14 cellular contexts compared by ENCODE assay signal in genomic region chr2:190655113-190655512, GRCh38. TPM values are rescaled to one million over a fixed set of nuclear protein-coding genes. Genes with fewer than 3 reads are reported as not detected.
DNase-seq lines count a peak whose midpoint lies in the region; ATAC-seq, FAIRE-seq and TF ChIP-seq lines count a peak whose summit lies in the region.
"Had no signal": no experiment of that assay in that cellular context is flagged by ENCODE, and none has a peak within 500 bp of the region (broad histone marks: within the 10 kb centered on the region; RNA-seq: fewer than 3 reads in every experiment).

No MANE protein-coding gene starts in this region.

- intact Hi-C loops in kidney (cut with DNase I): loop anchor here (10.0 kb wide), 1 partner anchor 120 kb away; the partner anchor contains the start of gene NEMP2
- intact Hi-C loops in upper lobe of right lung (cut with DNase I): no loop called here

- H3K9me3 ChIP-seq in kidney (ENCODE audit: control insufficient read depth in 1 of 2, low read length in 2 of 2): no peaks in the 10 kb centered on the region
- H3K9me3 ChIP-seq in upper lobe of right lung: no peaks in the 10 kb centered on the region
- H3K9me3 ChIP-seq: left lung had no signal

- peak; percentile 27 for DNase-seq in NCI-H2081 treated with DMSO at 0.1 percent for 48 hours (lab: John Stamatoyannopoulos, UW)
- DNase-seq in SHP77 treated with DMSO at 0.1 percent for 48 hours (lab: John Stamatoyannopoulos, UW): peak; percentile 24
- DNase-seq in left lobe of liver (ENCODE audit: low spot score): no peak
- DNase-seq in GF-D8 (lab: John Stamatoyannopoulos, UW): no peak
- DNase-seq in kidney: no peak
- DNase-seq in upper lobe of right lung: no peak
- DNase-seq: effector CD8-positive, alpha-beta T cell; HCEC 1CT; left lung; NCI-H526; stimulated activated CD4-positive, alpha-beta T cell treated with anti-CD3 and anti-CD28 coated beads, Interleukin-2, amount 100 ng/mL, for 48 hours had no signal

- TF ChIP-seq CTCF in kidney (IDR thresholded peaks at IDR 0.05; ENCODE audit: borderline replicate concordance, extremely low read depth, insufficient read depth) (no peak), upper lobe of right lung (IDR thresholded peaks at IDR 0.05) (no peak)

- H3K4me1 ChIP-seq in kidney (ENCODE audit: control insufficient read depth in 1 of 2, insufficient read depth in 1 of 2, low read depth in 1 of 2, low read length in 2 of 2): peaks cover 0 to 9% of the 10 kb centered on the region in 2 donors
- H3K4me1 ChIP-seq in upper lobe of right lung: peaks cover 23% of the 10 kb centered on the region

- no peaks in the 10 kb centered on the region for H3K36me3 ChIP-seq in kidney (ENCODE audit: control insufficient read depth in 1 of 2, insufficient read depth in 2 of 2, low read length in 2 of 2)
- H3K36me3 ChIP-seq in upper lobe of right lung: peaks cover 4% of the 10 kb centered on the region

- H3K27me3 ChIP-seq in upper lobe of right lung: no peaks in the 10 kb centered on the region
- H3K27me3 ChIP-seq: left lung had no signal

- TF ChIP-seq EP300 in Ishikawa (IDR thresholded peaks at IDR 0.05; ENCODE audit: borderline replicate concordance): no peak

- no peak overlapping the region for H3K9ac ChIP-seq in kidney (ENCODE audit: low read length in 2 of 2)

- no peak for TF ChIP-seq RAD21 in Ishikawa (IDR thresholded peaks at IDR 0.05; ENCODE audit: low read depth)

- ATAC-seq in left lobe of liver (peak; percentile 64), upper lobe of right lung (no peak)
- ATAC-seq: left lung, Panc1 had no signal

- H3K27ac ChIP-seq in kidney (ENCODE audit: low read depth in 2 of 2, low read length in 2 of 2): no peak overlapping the region
- no peak overlapping the region for H3K27ac ChIP-seq in upper lobe of right lung
- H3K27ac ChIP-seq: left lung had no signal

- H3K4me3 ChIP-seq in kidney (ENCODE audit: low read length in 2 of 2) (no peak overlapping the region), upper lobe of right lung (no peak overlapping the region)
- H3K4me3 ChIP-seq: left lung had no signal

- no peak for FAIRE-seq in kidney (lab: Jason Lieb, UNC)
- FAIRE-seq: bronchial epithelial cell had no signal

TF ChIP-seq in Ishikawa, 13 proteins besides CTCF, POLR2A, EP300 and RAD21:
- TF ChIP-seq NFIC (IDR thresholded peaks at IDR 0.05): peak; percentile 14; the same call in 1 of the 2 replicates
- no peak for TF ChIP-seq USF1 (IDR thresholded peaks at IDR 0.05)
- no peak for TF ChIP-seq MAX (IDR thresholded peaks at IDR 0.05)
- TF ChIP-seq TAF1 (IDR thresholded peaks at IDR 0.05; ENCODE audit: low read depth): no peak

RNA-seq across cellular contexts. Expression of gene NAB1, which starts 6.2 kb away (rescaled TPM):
- total RNA-seq in left lobe of liver (27.0 TPM), kidney (45.0 TPM), upper lobe of right lung (38.6 TPM)
- 10.4 TPM for polyA plus RNA-seq in kidney (ENCODE audit: insufficient read depth, low read depth, low replicate concordance)

Comparison
In these comparisons a context has a peak if more than half of its experiments do, and no peak if none do; other contexts are left out.
1. DNase-seq: peak in NCI-H2081 treated with DMSO at 0.1 percent for 48 hours (single experiment) and SHP77 treated with DMSO at 0.1 percent for 48 hours (single experiment); none in left lobe of liver (single experiment), GF-D8 (single experiment), kidney (single experiment) and upper lobe of right lung (single experiment).